21 cellular contexts compared by ENCODE assay signal in genomic region chr5:180253036-180253824, GRCh38. TPM values are rescaled to one million over a fixed set of nuclear protein-coding genes. Genes with fewer than 3 reads are reported as not detected.
"Had no signal": no experiment of that assay in that cellular context is flagged by ENCODE, and none has a peak within 500 bp of the region (broad histone marks: within the 10 kb centered on the region; RNA-seq: fewer than 3 reads in every experiment).

No MANE protein-coding gene starts in this region.

- H3K27ac ChIP-seq: esophagus muscularis mucosa, left ventricle myocardium inferior, upper lobe of left lung had no signal

- H3K27me3 ChIP-seq: esophagus muscularis mucosa, upper lobe of left lung had no signal

- H3K4me1 ChIP-seq: esophagus muscularis mucosa, left ventricle myocardium inferior, upper lobe of left lung had no signal

- H3K4me3 ChIP-seq: esophagus muscularis mucosa, left ventricle myocardium inferior, upper lobe of left lung had no signal

- ATAC-seq: activated CD8-positive, alpha-beta T cell treated with anti-CD3 and anti-CD28 coated beads, Interleukin-2, amount 10 ng/mL, durations not matched to agents 7 days and 5 days; natural killer cell treated with Interleukin-12 subunit alpha and Interleukin-12 subunit beta and Interleukin-15 and Interleukin-18, amount 100 ng/mL, for 72 hours; stimulated activated naive CD8-positive, alpha-beta T cell treated with anti-CD3 and anti-CD28 coated beads, Interleukin-15, Interleukin-2, amounts not matched to agents 100 U/mL and 50 U/mL, for 24 hours; WTC11 had no signal

- DNase-seq: activated CD4-positive, alpha-beta T cell treated with anti-CD3 and anti-CD28 coated beads for 4 hours; activated CD8-positive, alpha-beta memory T cell treated with anti-CD3 and anti-CD28 coated beads, Interleukin-2, amount 50 U/mL, for 4 hours; activated CD8-positive, alpha-beta T cell treated with anti-CD3 and anti-CD28 coated beads, Interleukin-2, amount 10 ng/mL, durations not matched to agents 7 days and 5 days; activated gamma-delta T cell treated with Interleukin-2 at 50 U/mL for 16 hours; activated naive CD8-positive, alpha-beta T cell treated with anti-CD3 and anti-CD28 coated beads for 36 hours; anterior cingulate cortex; hippocampal formation; left ventricle myocardium inferior; mesenchymal stem cell; nucleus accumbens; right cardiac atrium; small intestine; stimulated activated CD4-positive, alpha-beta T cell treated with anti-CD3 and anti-CD28 coated beads, Interleukin-4, amount 100 ng/mL, for 4 hours; stimulated activated CD8-positive, alpha-beta memory T cell treated with anti-CD3 and anti-CD28 coated beads, Interleukin-4, amount 100 ng/mL, for 48 hours; stimulated activated naive CD8-positive, alpha-beta T cell treated with anti-CD3 and anti-CD28 coated beads, Interleukin-15, Interleukin-2, amounts not matched to agents 100 U/mL and 50 U/mL, for 24 hours; upper lobe of left lung had no signal

RNA-seq across cellular contexts. Expression of gene RASGEF1C, which starts 44.2 kb away (rescaled TPM):
- total RNA-seq: activated CD8-positive, alpha-beta T cell treated with anti-CD3 and anti-CD28 coated beads, Interleukin-2, amount 10 ng/mL, durations not matched to agents 7 days and 5 days; activated naive CD8-positive, alpha-beta T cell treated with anti-CD3 and anti-CD28 coated beads for 36 hours; dermis microvascular lymphatic vessel endothelial cell; natural killer cell treated with Interleukin-12 subunit alpha and Interleukin-12 subunit beta and Interleukin-15 and Interleukin-18, amount 100 ng/mL, for 72 hours; T-helper 2 cell treated with Interferon-gamma antibody and Interleukin-4, amounts not matched to agents 100 ng/mL and 5 ng/mL, for 36 hours; upper lobe of left lung had no signal
